Comparison of ENCODE assay signal across 8 cellular contexts in genomic region chr3:4751057-4752051, GRCh38.
DNase-seq lines count a peak whose midpoint lies in the region; ATAC-seq and TF ChIP-seq lines count a peak whose summit lies in the region.

No MANE protein-coding gene starts in this region.

- TF ChIP-seq CTCF in esophagus muscularis mucosa (IDR thresholded peaks at IDR 0.05) (no peak), neutrophil (IDR thresholded peaks at IDR 0.05) (no peak)

- H3K4me1 ChIP-seq in esophagus muscularis mucosa (peaks cover 36 to 55% (median 45%) of the 10 kb centered on the region in 4 donors), neutrophil (ENCODE audit: control insufficient read depth in 1 of 2, insufficient read depth in 1 of 2, low read depth in 1 of 2, low read length in 1 of 2) (peaks cover 58 to 66% of the 10 kb centered on the region in 2 experiments)

- DNase-seq in esophagus muscularis mucosa (ENCODE audit: extremely low spot score) (no peak), superior temporal gyrus (ENCODE audit: extremely low spot score) (no peak)

- no peaks in the 10 kb centered on the region for H3K27me3 Mint-ChIP-seq in T-helper 1 cell treated with Interleukin-12 subunit alpha and Interleukin-12 subunit beta and Interleukin-4 antibody, amounts not matched to agents 30 μg/mL and 1 μg/mL, for 36 hours (ENCODE audit: low read depth)

- no peak overlapping the region for H3K4me3 ChIP-seq in esophagus muscularis mucosa
- H3K4me3 ChIP-seq in neutrophil (ENCODE audit: low read depth in 1 of 2, low read length in 1 of 2) = peak overlapping the region; percentile 36 to 43

- H3K9me3 ChIP-seq in esophagus muscularis mucosa = no peaks in the 10 kb centered on the region
- no peaks in the 10 kb centered on the region for H3K9me3 ChIP-seq in neutrophil

- TF ChIP-seq POLR2A in GM19099 (IDR thresholded peaks at IDR 0.05; ENCODE audit: extremely low read depth, insufficient read length, low read depth) = peak; percentile 28
- TF ChIP-seq POLR2A in esophagus muscularis mucosa (IDR thresholded peaks at IDR 0.05; ENCODE audit: low read depth) = no peak

- ATAC-seq in GM18870 (IDR thresholded peaks at IDR 0.05; ENCODE audit: unreplicated experiment) = no peak
- no peak for ATAC-seq in HG02798 (IDR thresholded peaks at IDR 0.05; ENCODE audit: poor library complexity, unreplicated experiment)
- ATAC-seq in HG03045 (IDR thresholded peaks at IDR 0.05; ENCODE audit: unreplicated experiment) = no peak

- peaks cover 74% of the 10 kb centered on the region for H3K4me1 Mint-ChIP-seq in T-helper 1 cell treated with Interleukin-12 subunit alpha and Interleukin-12 subunit beta and Interleukin-4 antibody, amounts not matched to agents 30 μg/mL and 1 μg/mL, for 36 hours (ENCODE audit: low read depth)

- H3K36me3 Mint-ChIP-seq in T-helper 1 cell treated with Interleukin-12 subunit alpha and Interleukin-12 subunit beta and Interleukin-4 antibody, amounts not matched to agents 30 μg/mL and 1 μg/mL, for 36 hours (ENCODE audit: low read depth) = peaks cover 61% of the 10 kb centered on the region

- H3K27me3 ChIP-seq in esophagus muscularis mucosa (no peaks in the 10 kb centered on the region), neutrophil (no peaks in the 10 kb centered on the region)

- no peak for TF ChIP-seq EP300 in esophagus muscularis mucosa (IDR thresholded peaks at IDR 0.05)

- H3K27ac ChIP-seq in esophagus muscularis mucosa (replicated peaks in 1 of 4) = peak overlapping the region; percentile 60 to 80 (median 74)
- H3K27ac ChIP-seq in neutrophil = peak overlapping the region; percentile 70

- WGBS in esophagus muscularis mucosa = 44% methylated on average over 12 of the region's 12 CpGs

- H3K4me3 Mint-ChIP-seq in T-helper 1 cell treated with Interleukin-12 subunit alpha and Interleukin-12 subunit beta and Interleukin-4 antibody, amounts not matched to agents 30 μg/mL and 1 μg/mL, for 36 hours = peak overlapping the region; percentile 69

- H3K36me3 ChIP-seq in esophagus muscularis mucosa = peaks cover 0 to 8% (median 3%) of the 10 kb centered on the region in 4 donors
- no peaks in the 10 kb centered on the region for H3K36me3 ChIP-seq in neutrophil

- intact Hi-C loops in esophagus muscularis mucosa (cut with DNase I) = no loop called here

- H3K9me3 Mint-ChIP-seq in T-helper 1 cell treated with Interleukin-12 subunit alpha and Interleukin-12 subunit beta and Interleukin-4 antibody, amounts not matched to agents 30 μg/mL and 1 μg/mL, for 36 hours = peaks cover 12% of the 10 kb centered on the region

- H3K27ac Mint-ChIP-seq in T-helper 1 cell treated with Interleukin-12 subunit alpha and Interleukin-12 subunit beta and Interleukin-4 antibody, amounts not matched to agents 30 μg/mL and 1 μg/mL, for 36 hours = peak overlapping the region; percentile 92

Comparison
In these comparisons a context has a peak if more than half of its experiments do, and no peak if none do; other contexts are left out.
1. H3K4me3 ChIP-seq: peak in neutrophil (2 of 2); none in esophagus muscularis mucosa (0 of 4).